In the genomic region with DNA sequence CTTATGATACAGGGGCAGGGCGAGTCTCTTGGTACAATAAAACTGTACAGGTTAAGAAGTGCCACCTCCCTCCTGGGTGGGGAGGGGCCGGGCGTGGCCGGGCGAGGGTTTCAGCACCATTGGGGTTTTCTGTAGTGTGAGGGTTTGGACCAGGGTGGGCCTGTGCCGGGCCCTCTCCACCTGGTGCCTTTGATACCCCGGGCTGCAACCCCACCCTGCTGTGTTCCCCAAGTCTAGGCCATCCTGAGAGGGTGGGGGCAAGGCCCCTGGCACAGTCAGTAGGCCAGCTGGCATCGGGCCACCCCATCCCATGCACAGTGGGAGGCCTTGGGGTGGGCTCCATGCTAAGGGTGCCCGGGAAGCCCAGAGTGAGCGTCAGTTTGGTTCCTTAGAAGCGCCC, we compare ENCODE assay signal across 5 cellular contexts.
DNase-seq lines count a peak whose midpoint lies in the region; ATAC-seq, FAIRE-seq and TF ChIP-seq lines count a peak whose summit lies in the region.
"Not testable (repeated sequence)": the region's sequence is repeated elsewhere in the genome, so short reads cannot be mapped to it uniquely, and the experiment has no call there.

No MANE protein-coding gene starts in this region.

- not testable (repeated sequence) for H3K4me3 ChIP-seq in kidney (ENCODE audit: low read length in 2 of 2); prostate gland

- not testable (repeated sequence) for H3K27me3 ChIP-seq in prostate gland (replicated peaks; ENCODE audit: insufficient read depth)

- intact Hi-C loops in activated CD4-positive, alpha-beta T cell treated with anti-CD3 and anti-CD28 coated beads, Interleukin-2, amount 10 ng/mL, durations not matched to agents 24 days and 14 days (cut with micrococcal nuclease); kidney (cut with DNase I); prostate gland (cut with DNase I): not testable (repeated sequence)

- TF ChIP-seq CTCF in kidney (IDR thresholded peaks at IDR 0.05; ENCODE audit: borderline replicate concordance, extremely low read depth, insufficient read depth); prostate gland (IDR thresholded peaks at IDR 0.05): not testable (repeated sequence)

- FAIRE-seq in kidney (lab: Jason Lieb, UNC), result not testable (repeated sequence)

- not testable (repeated sequence) for H3K27me3 Mint-ChIP-seq in activated CD4-positive, alpha-beta T cell treated with anti-CD3 and anti-CD28 coated beads, Interleukin-2, amount 10 ng/mL, durations not matched to agents 24 days and 14 days; stimulated activated naive CD8-positive, alpha-beta T cell treated with anti-CD3 and anti-CD28 coated beads, Interleukin-15, amount 100 ng/mL, for 72 hours

- TF ChIP-seq POLR2A in prostate gland (IDR thresholded peaks at IDR 0.05), result not testable (repeated sequence)

- H3K9me3 ChIP-seq in kidney (ENCODE audit: control insufficient read depth in 1 of 2, low read length in 2 of 2); prostate gland: not testable (repeated sequence)

- H3K9me3 Mint-ChIP-seq in activated CD4-positive, alpha-beta T cell treated with anti-CD3 and anti-CD28 coated beads, Interleukin-2, amount 10 ng/mL, durations not matched to agents 24 days and 14 days, result not testable (repeated sequence)
- H3K9me3 Mint-ChIP-seq in stimulated activated naive CD8-positive, alpha-beta T cell treated with anti-CD3 and anti-CD28 coated beads, Interleukin-15, amount 100 ng/mL, for 72 hours, result peaks cover 11 to 16% of the 10 kb centered on the region in 2 donors

- not testable (repeated sequence) for H3K27ac Mint-ChIP-seq in activated CD4-positive, alpha-beta T cell treated with anti-CD3 and anti-CD28 coated beads, Interleukin-2, amount 10 ng/mL, durations not matched to agents 24 days and 14 days; stimulated activated naive CD8-positive, alpha-beta T cell treated with anti-CD3 and anti-CD28 coated beads, Interleukin-15, amount 100 ng/mL, for 72 hours

- H3K27ac ChIP-seq in kidney (ENCODE audit: low read depth in 2 of 2, low read length in 2 of 2); prostate gland: not testable (repeated sequence)

- 65% methylated on average over 7 of the region's 11 CpGs for WGBS in prostate gland

- peak; percentile 8 for DNase-seq in activated CD4-positive, alpha-beta T cell treated with anti-CD3 and anti-CD28 coated beads, Interleukin-2, amount 10 ng/mL, durations not matched to agents 24 days and 14 days
- peak; percentile 59 for DNase-seq in kidney
- peak; percentile 89 for DNase-seq in mesenteric fat pad (ENCODE audit: low spot score)
- peak; percentile 3 for DNase-seq in prostate gland (ENCODE audit: low spot score)
- not testable (repeated sequence) for DNase-seq in stimulated activated naive CD8-positive, alpha-beta T cell treated with anti-CD3 and anti-CD28 coated beads, Interleukin-15, amount 100 ng/mL, for 72 hours

- H3K4me1 ChIP-seq in kidney (ENCODE audit: control insufficient read depth in 1 of 2, insufficient read depth in 1 of 2, low read depth in 1 of 2, low read length in 2 of 2); prostate gland (replicated peaks): not testable (repeated sequence)

- ATAC-seq in stimulated activated naive CD8-positive, alpha-beta T cell treated with anti-CD3 and anti-CD28 coated beads, Interleukin-15, amount 100 ng/mL, for 72 hours, result peak; percentile 13

- not testable (repeated sequence) for H3K4me3 Mint-ChIP-seq in activated CD4-positive, alpha-beta T cell treated with anti-CD3 and anti-CD28 coated beads, Interleukin-2, amount 10 ng/mL, durations not matched to agents 24 days and 14 days; stimulated activated naive CD8-positive, alpha-beta T cell treated with anti-CD3 and anti-CD28 coated beads, Interleukin-15, amount 100 ng/mL, for 72 hours

- not testable (repeated sequence) for H3K36me3 ChIP-seq in kidney (ENCODE audit: control insufficient read depth in 1 of 2, insufficient read depth in 2 of 2, low read length in 2 of 2); prostate gland

- H3K4me1 Mint-ChIP-seq in activated CD4-positive, alpha-beta T cell treated with anti-CD3 and anti-CD28 coated beads, Interleukin-2, amount 10 ng/mL, durations not matched to agents 24 days and 14 days; stimulated activated naive CD8-positive, alpha-beta T cell treated with anti-CD3 and anti-CD28 coated beads, Interleukin-15, amount 100 ng/mL, for 72 hours: not testable (repeated sequence)

- not testable (repeated sequence) for H3K36me3 Mint-ChIP-seq in activated CD4-positive, alpha-beta T cell treated with anti-CD3 and anti-CD28 coated beads, Interleukin-2, amount 10 ng/mL, durations not matched to agents 24 days and 14 days (ENCODE audit: low read depth)

- H3K9ac ChIP-seq in kidney (ENCODE audit: low read length in 2 of 2), result not testable (repeated sequence)
